ENCODE assay signal across 20 cellular contexts in the genomic region with DNA sequence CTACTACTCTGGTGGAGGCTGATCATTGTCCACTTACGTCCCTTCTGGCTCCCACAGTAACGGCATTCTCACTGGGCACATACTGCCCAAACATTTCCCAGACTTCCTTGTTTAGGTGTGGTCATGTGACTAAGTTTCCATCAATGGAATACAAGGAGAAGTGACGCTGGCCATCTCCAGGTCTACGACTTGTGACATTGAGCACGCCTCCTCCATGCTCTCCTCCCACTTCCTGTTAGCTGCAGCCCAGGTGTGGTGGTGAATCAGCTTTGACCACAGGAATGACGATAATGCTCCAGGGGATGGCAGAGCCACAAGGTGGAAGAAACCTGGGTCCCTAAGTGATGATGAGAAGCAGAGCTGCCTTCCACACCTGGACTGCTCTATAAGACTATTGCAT. TPM values are rescaled to one million over a fixed set of nuclear protein-coding genes. Genes with fewer than 3 reads are reported as not detected.
DNase-seq lines count a peak whose midpoint lies in the region; ATAC-seq and TF ChIP-seq lines count a peak whose summit lies in the region.
"Had no signal": no experiment of that assay in that cellular context is flagged by ENCODE, and none has a peak within 500 bp of the region (broad histone marks: within the 10 kb centered on the region; RNA-seq: fewer than 3 reads in every experiment).

No MANE protein-coding gene starts in this region.

- no peak overlapping the region for H3K4me3 Mint-ChIP-seq in GM23338
- H3K4me3 Mint-ChIP-seq: activated T-helper 1 cell treated with anti-CD3 and anti-CD28 coated beads, Interleukin-12 subunit alpha, Interleukin-12 subunit beta, Interleukin-2, Interleukin-4 antibody, amounts not matched to agents 30 ng/mL and 10 ng/mL and 1 ng/mL, durations not matched to agents 14 hours and 24 hours and 36 hours; natural killer cell treated with Interleukin-12 subunit alpha and Interleukin-12 subunit beta and Interleukin-15 and Interleukin-18, amount 100 ng/mL, for 72 hours; T-helper 17 cell had no signal

- intact Hi-C loops in OCI-LY7 (cut with micrococcal nuclease; ENCODE audit: unreplicated experiment) (no loop called here), left ventricle myocardium inferior (cut with micrococcal nuclease) (no loop called here)

- H3K36me3 ChIP-seq in BLaER1 (no peaks in the 10 kb centered on the region), GM23338 (ENCODE audit: insufficient read depth) (no peaks in the 10 kb centered on the region), OCI-LY7 (ENCODE audit: insufficient read depth, low read length) (no peaks in the 10 kb centered on the region), left ventricle myocardium inferior (no peaks in the 10 kb centered on the region)
- H3K36me3 ChIP-seq: adrenal gland, esophagus squamous epithelium had no signal

- TF ChIP-seq CTCF in GM23338 (conservative IDR thresholded peaks at IDR 0.05; ENCODE audit: low read depth in 2 of 2) (no peak), OCI-LY7 (conservative IDR thresholded peaks at IDR 0.05; ENCODE audit: low read length) (no peak), foreskin keratinocyte (conservative IDR thresholded peaks at IDR 0.05) (no peak), left ventricle myocardium inferior (IDR thresholded peaks at IDR 0.05; ENCODE audit: borderline replicate concordance) (no peak)

- no peak overlapping the region for H3K27ac ChIP-seq in BLaER1
- H3K27ac ChIP-seq in GM23338 (ENCODE audit: low read depth), result no peak overlapping the region
- no peak overlapping the region for H3K27ac ChIP-seq in OCI-LY7 (ENCODE audit: low read depth, low read length, poor library complexity, severe bottlenecking)
- no peak overlapping the region for H3K27ac ChIP-seq in foreskin keratinocyte
- no peak overlapping the region for H3K27ac ChIP-seq in left ventricle myocardium inferior (replicated peaks)
- H3K27ac ChIP-seq: adrenal gland, esophagus squamous epithelium had no signal

- no peaks in the 10 kb centered on the region for H3K79me2 ChIP-seq in GM23338 (replicated peaks; ENCODE audit: insufficient read depth)
- H3K79me2 ChIP-seq in OCI-LY7 (ENCODE audit: insufficient read depth, low read depth, low read length), result no peaks in the 10 kb centered on the region

- no peaks in the 10 kb centered on the region for H3K27me3 ChIP-seq in BLaER1
- H3K27me3 ChIP-seq in GM23338 (ENCODE audit: insufficient read depth), result peaks cover 28% of the 10 kb centered on the region
- H3K27me3 ChIP-seq in foreskin keratinocyte, result peaks cover 19% of the 10 kb centered on the region
- H3K27me3 ChIP-seq in left ventricle myocardium inferior (ENCODE audit: low read depth), result peaks cover 53% of the 10 kb centered on the region

- CTCF ChIA-PET in OCI-LY7 (lab: Charles Lee; ENCODE audit: unreplicated experiment), result no interaction called here

- H3K9me3 Mint-ChIP-seq in GM23338, result no peaks in the 10 kb centered on the region
- H3K9me3 Mint-ChIP-seq: natural killer cell treated with Interleukin-12 subunit alpha and Interleukin-12 subunit beta and Interleukin-15 and Interleukin-18, amount 100 ng/mL, for 72 hours had no signal

- no peaks in the 10 kb centered on the region for H3F3A ChIP-seq in GM23338 (replicated peaks; ENCODE audit: low read depth)

- H3K27me3 Mint-ChIP-seq in GM23338 (ENCODE audit: insufficient read depth, low read depth, poor library complexity), result peaks cover 12% of the 10 kb centered on the region

- ATAC-seq in GM23338 (no peak), foreskin keratinocyte (peak; percentile 89), GM19023 (IDR thresholded peaks at IDR 0.05; ENCODE audit: unreplicated experiment) (no peak)
- ATAC-seq: GM12878; natural killer cell treated with Interleukin-12 subunit alpha and Interleukin-12 subunit beta and Interleukin-15 and Interleukin-18, amount 100 ng/mL, for 72 hours; T-helper 17 cell had no signal

- DNase-seq in GM23338 (ENCODE audit: low spot score) (peak; percentile 13), OCI-LY7 (ENCODE audit: low spot score) (peak; percentile 18), foreskin keratinocyte (peak; percentile 50 to 70), left ventricle myocardium inferior (no peak), AG08396 (ENCODE audit: low spot score) (no peak), occipital lobe (lab: John Stamatoyannopoulos, UW) (no peak)
- DNase-seq: adrenal gland, AML-193, esophagus squamous epithelium, GDM1, head of caudate nucleus, NCI-H1694, substantia nigra, T-helper 17 cell had no signal

- no peak overlapping the region for H3K27ac Mint-ChIP-seq in GM23338
- H3K27ac Mint-ChIP-seq: activated T-helper 1 cell treated with anti-CD3 and anti-CD28 coated beads, Interleukin-12 subunit alpha, Interleukin-12 subunit beta, Interleukin-2, Interleukin-4 antibody, amounts not matched to agents 30 ng/mL and 10 ng/mL and 1 ng/mL, durations not matched to agents 14 hours and 24 hours and 36 hours; natural killer cell treated with Interleukin-12 subunit alpha and Interleukin-12 subunit beta and Interleukin-15 and Interleukin-18, amount 100 ng/mL, for 72 hours; T-helper 17 cell had no signal

- no peaks in the 10 kb centered on the region for H4K20me1 ChIP-seq in BLaER1
- no peaks in the 10 kb centered on the region for H4K20me1 ChIP-seq in GM23338 (replicated peaks; ENCODE audit: insufficient read depth)
- H4K20me1 ChIP-seq in OCI-LY7 (ENCODE audit: insufficient read depth, low read length), result no peaks in the 10 kb centered on the region

- H3K4me1 ChIP-seq in BLaER1 (peaks cover 17% of the 10 kb centered on the region), GM23338 (ENCODE audit: insufficient read depth) (peaks cover 4% of the 10 kb centered on the region; the same call in 1 of the 2 replicates), OCI-LY7 (ENCODE audit: insufficient read depth, low read length, poor library complexity, severe bottlenecking) (peaks cover 3% of the 10 kb centered on the region), foreskin keratinocyte (no peaks in the 10 kb centered on the region), left ventricle myocardium inferior (no peaks in the 10 kb centered on the region)
- H3K4me1 ChIP-seq: adrenal gland had no signal

- peaks cover 4% of the 10 kb centered on the region; the same call in 2 of the 3 replicates for H3K4me1 Mint-ChIP-seq in GM23338
- H3K4me1 Mint-ChIP-seq: T-helper 17 cell had no signal

- H3K9ac ChIP-seq in BLaER1, result no peak overlapping the region

- H2AFZ ChIP-seq in GM23338, result no peak overlapping the region
- H2AFZ ChIP-seq in OCI-LY7 (ENCODE audit: low read length), result no peak overlapping the region

- H3K36me3 Mint-ChIP-seq in GM23338 (ENCODE audit: low read depth), result no peaks in the 10 kb centered on the region
- H3K36me3 Mint-ChIP-seq: natural killer cell treated with Interleukin-12 subunit alpha and Interleukin-12 subunit beta and Interleukin-15 and Interleukin-18, amount 100 ng/mL, for 72 hours had no signal

- no TSS peak for BruUV-seq in OCI-LY7 (replicated peaks; lab: Mats Ljungman, UMichigan)

- H3K4me3 ChIP-seq in BLaER1 (no peak overlapping the region), GM23338 (no peak overlapping the region), OCI-LY7 (ENCODE audit: low read depth, low read length, poor library complexity, severe bottlenecking) (no peak overlapping the region), left ventricle myocardium inferior (no peak overlapping the region)
- H3K4me3 ChIP-seq: adrenal gland, esophagus squamous epithelium, GM12878 had no signal

- H3K9me2 ChIP-seq in GM23338 (ENCODE audit: insufficient read depth) (peaks cover 4% of the 10 kb centered on the region; the same call in 1 of the 2 replicates), OCI-LY7 (ENCODE audit: insufficient read depth, low read length) (no peaks in the 10 kb centered on the region)

- H3K9me3 ChIP-seq in BLaER1 (no peaks in the 10 kb centered on the region), OCI-LY7 (ENCODE audit: low read length) (no peaks in the 10 kb centered on the region), left ventricle myocardium inferior (replicated peaks) (no peaks in the 10 kb centered on the region)
- H3K9me3 ChIP-seq: adrenal gland, esophagus squamous epithelium had no signal

- H3K4me2 ChIP-seq in BLaER1 (peak overlapping the region; percentile 44; the same call in 1 of the 2 replicates), GM23338 (no peak overlapping the region), OCI-LY7 (ENCODE audit: low read length) (no peak overlapping the region)

- POLR2A ChIA-PET in OCI-LY7 (lab: Charles Lee), result interaction anchor here (0.5 to 0.6 kb wide), 2 partner anchors 20 to 1161 kb away, joined by 3 read pairs; no protein-coding TSS in a partner anchor

TF ChIP-seq in GM23338, 12 proteins besides CTCF, POLR2A, EP300 and RAD21 (continues in another document):
- TF ChIP-seq, protein P1, sequence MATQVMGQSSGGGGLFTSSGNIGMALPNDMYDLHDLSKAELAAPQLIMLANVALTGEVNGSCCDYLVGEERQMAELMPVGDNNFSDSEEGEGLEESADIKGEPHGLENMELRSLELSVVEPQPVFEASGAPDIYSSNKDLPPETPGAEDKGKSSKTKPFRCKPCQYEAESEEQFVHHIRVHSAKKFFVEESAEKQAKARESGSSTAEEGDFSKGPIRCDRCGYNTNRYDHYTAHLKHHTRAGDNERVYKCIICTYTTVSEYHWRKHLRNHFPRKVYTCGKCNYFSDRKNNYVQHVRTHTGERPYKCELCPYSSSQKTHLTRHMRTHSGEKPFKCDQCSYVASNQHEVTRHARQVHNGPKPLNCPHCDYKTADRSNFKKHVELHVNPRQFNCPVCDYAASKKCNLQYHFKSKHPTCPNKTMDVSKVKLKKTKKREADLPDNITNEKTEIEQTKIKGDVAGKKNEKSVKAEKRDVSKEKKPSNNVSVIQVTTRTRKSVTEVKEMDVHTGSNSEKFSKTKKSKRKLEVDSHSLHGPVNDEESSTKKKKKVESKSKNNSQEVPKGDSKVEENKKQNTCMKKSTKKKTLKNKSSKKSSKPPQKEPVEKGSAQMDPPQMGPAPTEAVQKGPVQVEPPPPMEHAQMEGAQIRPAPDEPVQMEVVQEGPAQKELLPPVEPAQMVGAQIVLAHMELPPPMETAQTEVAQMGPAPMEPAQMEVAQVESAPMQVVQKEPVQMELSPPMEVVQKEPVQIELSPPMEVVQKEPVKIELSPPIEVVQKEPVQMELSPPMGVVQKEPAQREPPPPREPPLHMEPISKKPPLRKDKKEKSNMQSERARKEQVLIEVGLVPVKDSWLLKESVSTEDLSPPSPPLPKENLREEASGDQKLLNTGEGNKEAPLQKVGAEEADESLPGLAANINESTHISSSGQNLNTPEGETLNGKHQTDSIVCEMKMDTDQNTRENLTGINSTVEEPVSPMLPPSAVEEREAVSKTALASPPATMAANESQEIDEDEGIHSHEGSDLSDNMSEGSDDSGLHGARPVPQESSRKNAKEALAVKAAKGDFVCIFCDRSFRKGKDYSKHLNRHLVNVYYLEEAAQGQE (IDR thresholded peaks at IDR 0.05; ENCODE audit: unreplicated experiment), result no peak
- no peak for TF ChIP-seq CREB1 (CRISPR knock-in tag; IDR thresholded peaks at IDR 0.05; ENCODE audit: low read depth)
- no peak for TF ChIP-seq NANOG (IDR thresholded peaks at IDR 0.05; ENCODE audit: borderline replicate concordance)

RNA-seq across cellular contexts. Expression of a gene that starts 6.0 kb away (rescaled TPM):
- total RNA-seq in GM23338 (2014; rRNA removed; shearing (Covaris generic)), result 0.38 and 0.39 TPM in 2 replicates
- polyA plus RNA-seq in GM23338 (2016; fragmentation: Nextera tagmentation; extraction: Ambion mirVana) (0.06 and 0.30 TPM in 2 replicates), foreskin keratinocyte (0.02 and 0.06 TPM in 2 replicates)
- total RNA-seq in OCI-LY7 (2014; rRNA removed; shearing (Covaris generic)), result not detected in 2 replicates
- total RNA-seq in OCI-LY7 (2022) (not detected in 2 replicates), foreskin keratinocyte (0.03 and 0.04 TPM in 2 replicates), left ventricle myocardium inferior (0.36 TPM), occipital lobe (0.31 TPM)
- total RNA-seq: activated T-helper 1 cell treated with anti-CD3 and anti-CD28 coated beads, Interleukin-12 subunit alpha, Interleukin-12 subunit beta, Interleukin-2, Interleukin-4 antibody, amounts not matched to agents 30 ng/mL and 10 ng/mL and 1 ng/mL, durations not matched to agents 14 hours and 24 hours and 36 hours; cardiac septum had no signal

Comparison
In these comparisons a context has a peak if more than half of its experiments do, and no peak if none do; other contexts are left out.
1. DNase-seq: peak in GM23338 (single experiment), OCI-LY7 (single experiment) and foreskin keratinocyte (2 of 2); none in left ventricle myocardium inferior (single experiment), AG08396 (single experiment) and occipital lobe (single experiment).